Comparison of ENCODE assay signal across 13 cellular contexts in genomic region chr10:74034301-74034700, GRCh38. TPM values are rescaled to one million over a fixed set of nuclear protein-coding genes. Genes with fewer than 3 reads are reported as not detected.
DNase-seq lines count a peak whose midpoint lies in the region; ATAC-seq and TF ChIP-seq lines count a peak whose summit lies in the region.
"Had no signal": no experiment of that assay in that cellular context is flagged by ENCODE, and none has a peak within 500 bp of the region (broad histone marks: within the 10 kb centered on the region; RNA-seq: fewer than 3 reads in every experiment).

No MANE protein-coding gene starts in this region.

- DNase-seq in T-helper 1 cell (no peak), smooth muscle cell (lab: John Stamatoyannopoulos, UW; ENCODE audit: unreplicated experiment) (no peak), caudate nucleus (lab: John Stamatoyannopoulos, UW) (no peak)
- no peak for DNase-seq in stimulated activated naive CD8-positive, alpha-beta T cell treated with anti-CD3 and anti-CD28 coated beads, Interleukin-15, amount 100 ng/mL, for 72 hours
- DNase-seq: GF-D8; stimulated activated CD4-positive, alpha-beta T cell treated with anti-CD3 and anti-CD28 coated beads, Interleukin-4, amount 100 ng/mL, for 1 hour; trophoblast cell had no signal

- no peaks in the 10 kb centered on the region for H3K9me3 Mint-ChIP-seq in T-helper 1 cell treated with Interleukin-12 subunit alpha and Interleukin-12 subunit beta and Interleukin-4 antibody, amounts not matched to agents 30 μg/mL and 1 μg/mL, for 36 hours
- H3K9me3 Mint-ChIP-seq in brain, result no peaks in the 10 kb centered on the region
- no peaks in the 10 kb centered on the region for H3K9me3 Mint-ChIP-seq in stimulated activated naive CD8-positive, alpha-beta T cell treated with anti-CD3 and anti-CD28 coated beads, Interleukin-15, amount 100 ng/mL, for 72 hours
- H3K9me3 Mint-ChIP-seq: activated naive CD4-positive, alpha-beta T cell treated with anti-CD3 and anti-CD28 coated beads, Interleukin-2, amount 50 U/mL, for 72 hours had no signal

- H3K4me2 ChIP-seq in smooth muscle cell, result no peak overlapping the region

- WGBS in smooth muscle cell (ENCODE audit: low lambda C conversion rate), result 91% methylated on average over 2 of the region's 2 CpGs

- H3K9ac ChIP-seq in smooth muscle cell (ENCODE audit: low read depth), result no peak overlapping the region

- peaks cover 13% of the 10 kb centered on the region for H3K4me1 Mint-ChIP-seq in T-helper 1 cell treated with Interleukin-12 subunit alpha and Interleukin-12 subunit beta and Interleukin-4 antibody, amounts not matched to agents 30 μg/mL and 1 μg/mL, for 36 hours (ENCODE audit: low read depth)
- H3K4me1 Mint-ChIP-seq in brain, result peaks cover 67% of the 10 kb centered on the region
- peaks cover 8% of the 10 kb centered on the region for H3K4me1 Mint-ChIP-seq in stimulated activated naive CD8-positive, alpha-beta T cell treated with anti-CD3 and anti-CD28 coated beads, Interleukin-15, amount 100 ng/mL, for 72 hours

- H2AFZ ChIP-seq in smooth muscle cell (ENCODE audit: low read depth), result no peak overlapping the region

- H3F3A ChIP-seq in smooth muscle cell (ENCODE audit: low read depth), result peaks cover 5% of the 10 kb centered on the region

- ATAC-seq in HG02759 (IDR thresholded peaks at IDR 0.05; ENCODE audit: unreplicated experiment) (peak; percentile 56), HG03469 (IDR thresholded peaks at IDR 0.05; ENCODE audit: unreplicated experiment) (no peak)
- ATAC-seq in stimulated activated naive CD8-positive, alpha-beta T cell treated with anti-CD3 and anti-CD28 coated beads, Interleukin-15, amount 100 ng/mL, for 72 hours, result no peak
- ATAC-seq: activated naive CD4-positive, alpha-beta T cell treated with anti-CD3 and anti-CD28 coated beads, Interleukin-2, amount 50 U/mL, for 72 hours had no signal

- H3K4me1 ChIP-seq in smooth muscle cell (ENCODE audit: low read depth), result peaks cover 12% of the 10 kb centered on the region

- H3K36me3 Mint-ChIP-seq in T-helper 1 cell treated with Interleukin-12 subunit alpha and Interleukin-12 subunit beta and Interleukin-4 antibody, amounts not matched to agents 30 μg/mL and 1 μg/mL, for 36 hours (ENCODE audit: low read depth), result peaks cover 15% of the 10 kb centered on the region
- peaks cover 15% of the 10 kb centered on the region for H3K36me3 Mint-ChIP-seq in brain
- H3K36me3 Mint-ChIP-seq: activated naive CD4-positive, alpha-beta T cell treated with anti-CD3 and anti-CD28 coated beads, Interleukin-2, amount 50 U/mL, for 72 hours had no signal

- H3K4me3 Mint-ChIP-seq in T-helper 1 cell treated with Interleukin-12 subunit alpha and Interleukin-12 subunit beta and Interleukin-4 antibody, amounts not matched to agents 30 μg/mL and 1 μg/mL, for 36 hours, result no peak overlapping the region
- peak overlapping the region in 2 of 5 experiments; percentile 1 to 2 for H3K4me3 Mint-ChIP-seq in brain
- no peak overlapping the region for H3K4me3 Mint-ChIP-seq in stimulated activated naive CD8-positive, alpha-beta T cell treated with anti-CD3 and anti-CD28 coated beads, Interleukin-15, amount 100 ng/mL, for 72 hours

- H3K79me2 ChIP-seq in smooth muscle cell (ENCODE audit: low read depth), result peaks cover 95% of the 10 kb centered on the region

- no peaks in the 10 kb centered on the region for H3K9me3 ChIP-seq in smooth muscle cell (replicated peaks; ENCODE audit: low read depth)

- TF ChIP-seq CTCF in brain (conservative IDR thresholded peaks at IDR 0.05), result no peak
- no peak for TF ChIP-seq CTCF in smooth muscle cell (IDR thresholded peaks at IDR 0.05; ENCODE audit: borderline replicate concordance, insufficient read depth, poor library complexity, severe bottlenecking)

- peak overlapping the region; percentile 1 for H3K27ac Mint-ChIP-seq in T-helper 1 cell treated with Interleukin-12 subunit alpha and Interleukin-12 subunit beta and Interleukin-4 antibody, amounts not matched to agents 30 μg/mL and 1 μg/mL, for 36 hours
- peak overlapping the region in 4 of 5 experiments; percentile 6 to 65 (median 40) for H3K27ac Mint-ChIP-seq in brain
- H3K27ac Mint-ChIP-seq in stimulated activated naive CD8-positive, alpha-beta T cell treated with anti-CD3 and anti-CD28 coated beads, Interleukin-15, amount 100 ng/mL, for 72 hours, result no peak overlapping the region

- H3K27me3 Mint-ChIP-seq in T-helper 1 cell treated with Interleukin-12 subunit alpha and Interleukin-12 subunit beta and Interleukin-4 antibody, amounts not matched to agents 30 μg/mL and 1 μg/mL, for 36 hours (ENCODE audit: low read depth), result no peaks in the 10 kb centered on the region
- H3K27me3 Mint-ChIP-seq in brain, result no peaks in the 10 kb centered on the region
- H3K27me3 Mint-ChIP-seq in stimulated activated naive CD8-positive, alpha-beta T cell treated with anti-CD3 and anti-CD28 coated beads, Interleukin-15, amount 100 ng/mL, for 72 hours, result no peaks in the 10 kb centered on the region

- H3K27me3 ChIP-seq in smooth muscle cell (ENCODE audit: low read depth), result no peaks in the 10 kb centered on the region

- H4K20me1 ChIP-seq in smooth muscle cell (ENCODE audit: low read depth), result peaks cover 100% of the 10 kb centered on the region

- no peak overlapping the region for H3K4me3 ChIP-seq in smooth muscle cell

- H3K27ac ChIP-seq in smooth muscle cell (ENCODE audit: low read depth), result peak overlapping the region; percentile 18
- no peak overlapping the region for H3K27ac ChIP-seq in caudate nucleus (ENCODE audit: low read depth, low read length)
- H3K27ac ChIP-seq: VCaP had no signal

- H3K36me3 ChIP-seq in smooth muscle cell (ENCODE audit: low read depth), result peaks cover 4% of the 10 kb centered on the region

RNA-seq across cellular contexts. Expression of gene VCL, which starts 36.4 kb away (rescaled TPM):
- polyA plus RNA-seq in brain (ENCODE audit: insufficient read depth, low read depth, low replicate concordance) (21.5 TPM), smooth muscle cell (128 TPM in 2 replicates)
- 187 and 190 TPM in 2 replicates for total RNA-seq in smooth muscle cell

Comparison
In these comparisons a context has a peak if more than half of its experiments do, and no peak if none do; other contexts are left out.
1. H3K27ac Mint-ChIP-seq: peak in T-helper 1 cell treated with Interleukin-12 subunit alpha and Interleukin-12 subunit beta and Interleukin-4 antibody, amounts not matched to agents 30 μg/mL and 1 μg/mL, for 36 hours (single experiment) and brain (4 of 5); none in stimulated activated naive CD8-positive, alpha-beta T cell treated with anti-CD3 and anti-CD28 coated beads, Interleukin-15, amount 100 ng/mL, for 72 hours (0 of 2).